In the genomic region with DNA sequence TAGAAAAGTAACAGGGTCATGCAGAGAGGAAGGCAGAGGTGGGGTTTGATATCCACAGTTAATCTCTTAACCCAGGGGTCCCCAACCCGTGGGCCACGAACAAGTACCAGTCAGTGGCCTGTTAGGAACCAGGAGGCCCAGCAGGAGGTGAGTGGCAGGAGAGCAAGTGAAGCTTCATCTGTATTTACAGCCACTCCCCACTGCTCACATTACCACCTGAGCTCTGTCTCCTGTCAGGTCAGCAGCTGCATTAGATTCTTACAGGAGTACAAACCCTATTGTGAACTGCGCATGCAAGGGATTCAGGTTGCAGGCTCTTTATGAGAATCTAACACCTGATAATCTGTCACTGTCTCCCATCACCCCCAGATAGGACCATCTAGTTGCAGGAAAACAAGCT, we compare ENCODE assay signal across 1 cellular context.
TF ChIP-seq lines count a peak whose summit lies in the region.

No MANE protein-coding gene starts in this region.

TF ChIP-seq in WTC11, 78 proteins besides CTCF, POLR2A, EP300 and RAD21 (continued from another document):
- TF ChIP-seq, protein P1, sequence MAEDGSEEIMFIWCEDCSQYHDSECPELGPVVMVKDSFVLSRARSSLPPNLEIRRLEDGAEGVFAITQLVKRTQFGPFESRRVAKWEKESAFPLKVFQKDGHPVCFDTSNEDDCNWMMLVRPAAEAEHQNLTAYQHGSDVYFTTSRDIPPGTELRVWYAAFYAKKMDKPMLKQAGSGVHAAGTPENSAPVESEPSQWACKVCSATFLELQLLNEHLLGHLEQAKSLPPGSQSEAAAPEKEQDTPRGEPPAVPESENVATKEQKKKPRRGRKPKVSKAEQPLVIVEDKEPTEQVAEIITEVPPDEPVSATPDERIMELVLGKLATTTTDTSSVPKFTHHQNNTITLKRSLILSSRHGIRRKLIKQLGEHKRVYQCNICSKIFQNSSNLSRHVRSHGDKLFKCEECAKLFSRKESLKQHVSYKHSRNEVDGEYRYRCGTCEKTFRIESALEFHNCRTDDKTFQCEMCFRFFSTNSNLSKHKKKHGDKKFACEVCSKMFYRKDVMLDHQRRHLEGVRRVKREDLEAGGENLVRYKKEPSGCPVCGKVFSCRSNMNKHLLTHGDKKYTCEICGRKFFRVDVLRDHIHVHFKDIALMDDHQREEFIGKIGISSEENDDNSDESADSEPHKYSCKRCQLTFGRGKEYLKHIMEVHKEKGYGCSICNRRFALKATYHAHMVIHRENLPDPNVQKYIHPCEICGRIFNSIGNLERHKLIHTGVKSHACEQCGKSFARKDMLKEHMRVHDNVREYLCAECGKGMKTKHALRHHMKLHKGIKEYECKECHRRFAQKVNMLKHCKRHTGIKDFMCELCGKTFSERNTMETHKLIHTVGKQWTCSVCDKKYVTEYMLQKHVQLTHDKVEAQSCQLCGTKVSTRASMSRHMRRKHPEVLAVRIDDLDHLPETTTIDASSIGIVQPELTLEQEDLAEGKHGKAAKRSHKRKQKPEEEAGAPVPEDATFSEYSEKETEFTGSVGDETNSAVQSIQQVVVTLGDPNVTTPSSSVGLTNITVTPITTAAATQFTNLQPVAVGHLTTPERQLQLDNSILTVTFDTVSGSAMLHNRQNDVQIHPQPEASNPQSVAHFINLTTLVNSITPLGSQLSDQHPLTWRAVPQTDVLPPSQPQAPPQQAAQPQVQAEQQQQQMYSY (CRISPR knock-in tag; IDR thresholded peaks at IDR 0.05): no peak
- TF ChIP-seq FOXJ3 (CRISPR knock-in tag; IDR thresholded peaks at IDR 0.05; ENCODE audit: borderline replicate concordance) (no peak), CREM (CRISPR knock-in tag; IDR thresholded peaks at IDR 0.05) (no peak), TEAD1 (CRISPR knock-in tag; IDR thresholded peaks at IDR 0.05) (no peak), ZNF121 (CRISPR knock-in tag; IDR thresholded peaks at IDR 0.05) (no peak), TCF7 (CRISPR knock-in tag; IDR thresholded peaks at IDR 0.05; ENCODE audit: low read depth) (no peak), GTF2I (CRISPR knock-in tag; conservative IDR thresholded peaks at IDR 0.05) (no peak), ZNF263 (CRISPR knock-in tag; IDR thresholded peaks at IDR 0.05; ENCODE audit: low read depth) (no peak), TP53 (CRISPR knock-in tag; IDR thresholded peaks at IDR 0.05) (no peak), ZNF138 (CRISPR knock-in tag; conservative IDR thresholded peaks at IDR 0.05) (no peak), ZNF416 (CRISPR knock-in tag; IDR thresholded peaks at IDR 0.05) (no peak)
- TF ChIP-seq, protein P2, sequence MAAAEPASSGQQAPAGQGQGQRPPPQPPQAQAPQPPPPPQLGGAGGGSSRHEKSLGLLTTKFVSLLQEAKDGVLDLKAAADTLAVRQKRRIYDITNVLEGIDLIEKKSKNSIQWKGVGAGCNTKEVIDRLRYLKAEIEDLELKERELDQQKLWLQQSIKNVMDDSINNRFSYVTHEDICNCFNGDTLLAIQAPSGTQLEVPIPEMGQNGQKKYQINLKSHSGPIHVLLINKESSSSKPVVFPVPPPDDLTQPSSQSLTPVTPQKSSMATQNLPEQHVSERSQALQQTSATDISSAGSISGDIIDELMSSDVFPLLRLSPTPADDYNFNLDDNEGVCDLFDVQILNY (CRISPR knock-in tag; IDR thresholded peaks at IDR 0.05): no peak
- TF ChIP-seq, protein P3, sequence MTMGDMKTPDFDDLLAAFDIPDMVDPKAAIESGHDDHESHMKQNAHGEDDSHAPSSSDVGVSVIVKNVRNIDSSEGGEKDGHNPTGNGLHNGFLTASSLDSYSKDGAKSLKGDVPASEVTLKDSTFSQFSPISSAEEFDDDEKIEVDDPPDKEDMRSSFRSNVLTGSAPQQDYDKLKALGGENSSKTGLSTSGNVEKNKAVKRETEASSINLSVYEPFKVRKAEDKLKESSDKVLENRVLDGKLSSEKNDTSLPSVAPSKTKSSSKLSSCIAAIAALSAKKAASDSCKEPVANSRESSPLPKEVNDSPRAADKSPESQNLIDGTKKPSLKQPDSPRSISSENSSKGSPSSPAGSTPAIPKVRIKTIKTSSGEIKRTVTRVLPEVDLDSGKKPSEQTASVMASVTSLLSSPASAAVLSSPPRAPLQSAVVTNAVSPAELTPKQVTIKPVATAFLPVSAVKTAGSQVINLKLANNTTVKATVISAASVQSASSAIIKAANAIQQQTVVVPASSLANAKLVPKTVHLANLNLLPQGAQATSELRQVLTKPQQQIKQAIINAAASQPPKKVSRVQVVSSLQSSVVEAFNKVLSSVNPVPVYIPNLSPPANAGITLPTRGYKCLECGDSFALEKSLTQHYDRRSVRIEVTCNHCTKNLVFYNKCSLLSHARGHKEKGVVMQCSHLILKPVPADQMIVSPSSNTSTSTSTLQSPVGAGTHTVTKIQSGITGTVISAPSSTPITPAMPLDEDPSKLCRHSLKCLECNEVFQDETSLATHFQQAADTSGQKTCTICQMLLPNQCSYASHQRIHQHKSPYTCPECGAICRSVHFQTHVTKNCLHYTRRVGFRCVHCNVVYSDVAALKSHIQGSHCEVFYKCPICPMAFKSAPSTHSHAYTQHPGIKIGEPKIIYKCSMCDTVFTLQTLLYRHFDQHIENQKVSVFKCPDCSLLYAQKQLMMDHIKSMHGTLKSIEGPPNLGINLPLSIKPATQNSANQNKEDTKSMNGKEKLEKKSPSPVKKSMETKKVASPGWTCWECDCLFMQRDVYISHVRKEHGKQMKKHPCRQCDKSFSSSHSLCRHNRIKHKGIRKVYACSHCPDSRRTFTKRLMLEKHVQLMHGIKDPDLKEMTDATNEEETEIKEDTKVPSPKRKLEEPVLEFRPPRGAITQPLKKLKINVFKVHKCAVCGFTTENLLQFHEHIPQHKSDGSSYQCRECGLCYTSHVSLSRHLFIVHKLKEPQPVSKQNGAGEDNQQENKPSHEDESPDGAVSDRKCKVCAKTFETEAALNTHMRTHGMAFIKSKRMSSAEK (CRISPR knock-in tag; IDR thresholded peaks at IDR 0.05; ENCODE audit: borderline replicate concordance): no peak
- TF ChIP-seq, protein P4, sequence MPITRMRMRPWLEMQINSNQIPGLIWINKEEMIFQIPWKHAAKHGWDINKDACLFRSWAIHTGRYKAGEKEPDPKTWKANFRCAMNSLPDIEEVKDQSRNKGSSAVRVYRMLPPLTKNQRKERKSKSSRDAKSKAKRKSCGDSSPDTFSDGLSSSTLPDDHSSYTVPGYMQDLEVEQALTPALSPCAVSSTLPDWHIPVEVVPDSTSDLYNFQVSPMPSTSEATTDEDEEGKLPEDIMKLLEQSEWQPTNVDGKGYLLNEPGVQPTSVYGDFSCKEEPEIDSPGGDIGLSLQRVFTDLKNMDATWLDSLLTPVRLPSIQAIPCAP (CRISPR knock-in tag; IDR thresholded peaks at IDR 0.05): no peak
- TF ChIP-seq, protein P5, sequence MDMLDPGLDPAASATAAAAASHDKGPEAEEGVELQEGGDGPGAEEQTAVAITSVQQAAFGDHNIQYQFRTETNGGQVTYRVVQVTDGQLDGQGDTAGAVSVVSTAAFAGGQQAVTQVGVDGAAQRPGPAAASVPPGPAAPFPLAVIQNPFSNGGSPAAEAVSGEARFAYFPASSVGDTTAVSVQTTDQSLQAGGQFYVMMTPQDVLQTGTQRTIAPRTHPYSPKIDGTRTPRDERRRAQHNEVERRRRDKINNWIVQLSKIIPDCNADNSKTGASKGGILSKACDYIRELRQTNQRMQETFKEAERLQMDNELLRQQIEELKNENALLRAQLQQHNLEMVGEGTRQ (CRISPR knock-in tag; IDR thresholded peaks at IDR 0.05): no peak
- TF ChIP-seq, protein P6, sequence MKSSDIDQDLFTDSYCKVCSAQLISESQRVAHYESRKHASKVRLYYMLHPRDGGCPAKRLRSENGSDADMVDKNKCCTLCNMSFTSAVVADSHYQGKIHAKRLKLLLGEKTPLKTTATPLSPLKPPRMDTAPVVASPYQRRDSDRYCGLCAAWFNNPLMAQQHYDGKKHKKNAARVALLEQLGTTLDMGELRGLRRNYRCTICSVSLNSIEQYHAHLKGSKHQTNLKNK (CRISPR knock-in tag; IDR thresholded peaks at IDR 0.05): no peak
- TF ChIP-seq, protein P7, sequence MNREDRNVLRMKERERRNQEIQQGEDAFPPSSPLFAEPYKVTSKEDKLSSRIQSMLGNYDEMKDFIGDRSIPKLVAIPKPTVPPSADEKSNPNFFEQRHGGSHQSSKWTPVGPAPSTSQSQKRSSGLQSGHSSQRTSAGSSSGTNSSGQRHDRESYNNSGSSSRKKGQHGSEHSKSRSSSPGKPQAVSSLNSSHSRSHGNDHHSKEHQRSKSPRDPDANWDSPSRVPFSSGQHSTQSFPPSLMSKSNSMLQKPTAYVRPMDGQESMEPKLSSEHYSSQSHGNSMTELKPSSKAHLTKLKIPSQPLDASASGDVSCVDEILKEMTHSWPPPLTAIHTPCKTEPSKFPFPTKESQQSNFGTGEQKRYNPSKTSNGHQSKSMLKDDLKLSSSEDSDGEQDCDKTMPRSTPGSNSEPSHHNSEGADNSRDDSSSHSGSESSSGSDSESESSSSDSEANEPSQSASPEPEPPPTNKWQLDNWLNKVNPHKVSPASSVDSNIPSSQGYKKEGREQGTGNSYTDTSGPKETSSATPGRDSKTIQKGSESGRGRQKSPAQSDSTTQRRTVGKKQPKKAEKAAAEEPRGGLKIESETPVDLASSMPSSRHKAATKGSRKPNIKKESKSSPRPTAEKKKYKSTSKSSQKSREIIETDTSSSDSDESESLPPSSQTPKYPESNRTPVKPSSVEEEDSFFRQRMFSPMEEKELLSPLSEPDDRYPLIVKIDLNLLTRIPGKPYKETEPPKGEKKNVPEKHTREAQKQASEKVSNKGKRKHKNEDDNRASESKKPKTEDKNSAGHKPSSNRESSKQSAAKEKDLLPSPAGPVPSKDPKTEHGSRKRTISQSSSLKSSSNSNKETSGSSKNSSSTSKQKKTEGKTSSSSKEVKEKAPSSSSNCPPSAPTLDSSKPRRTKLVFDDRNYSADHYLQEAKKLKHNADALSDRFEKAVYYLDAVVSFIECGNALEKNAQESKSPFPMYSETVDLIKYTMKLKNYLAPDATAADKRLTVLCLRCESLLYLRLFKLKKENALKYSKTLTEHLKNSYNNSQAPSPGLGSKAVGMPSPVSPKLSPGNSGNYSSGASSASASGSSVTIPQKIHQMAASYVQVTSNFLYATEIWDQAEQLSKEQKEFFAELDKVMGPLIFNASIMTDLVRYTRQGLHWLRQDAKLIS (CRISPR knock-in tag; IDR thresholded peaks at IDR 0.05; ENCODE audit: borderline replicate concordance): no peak
- TF ChIP-seq, protein P8, sequence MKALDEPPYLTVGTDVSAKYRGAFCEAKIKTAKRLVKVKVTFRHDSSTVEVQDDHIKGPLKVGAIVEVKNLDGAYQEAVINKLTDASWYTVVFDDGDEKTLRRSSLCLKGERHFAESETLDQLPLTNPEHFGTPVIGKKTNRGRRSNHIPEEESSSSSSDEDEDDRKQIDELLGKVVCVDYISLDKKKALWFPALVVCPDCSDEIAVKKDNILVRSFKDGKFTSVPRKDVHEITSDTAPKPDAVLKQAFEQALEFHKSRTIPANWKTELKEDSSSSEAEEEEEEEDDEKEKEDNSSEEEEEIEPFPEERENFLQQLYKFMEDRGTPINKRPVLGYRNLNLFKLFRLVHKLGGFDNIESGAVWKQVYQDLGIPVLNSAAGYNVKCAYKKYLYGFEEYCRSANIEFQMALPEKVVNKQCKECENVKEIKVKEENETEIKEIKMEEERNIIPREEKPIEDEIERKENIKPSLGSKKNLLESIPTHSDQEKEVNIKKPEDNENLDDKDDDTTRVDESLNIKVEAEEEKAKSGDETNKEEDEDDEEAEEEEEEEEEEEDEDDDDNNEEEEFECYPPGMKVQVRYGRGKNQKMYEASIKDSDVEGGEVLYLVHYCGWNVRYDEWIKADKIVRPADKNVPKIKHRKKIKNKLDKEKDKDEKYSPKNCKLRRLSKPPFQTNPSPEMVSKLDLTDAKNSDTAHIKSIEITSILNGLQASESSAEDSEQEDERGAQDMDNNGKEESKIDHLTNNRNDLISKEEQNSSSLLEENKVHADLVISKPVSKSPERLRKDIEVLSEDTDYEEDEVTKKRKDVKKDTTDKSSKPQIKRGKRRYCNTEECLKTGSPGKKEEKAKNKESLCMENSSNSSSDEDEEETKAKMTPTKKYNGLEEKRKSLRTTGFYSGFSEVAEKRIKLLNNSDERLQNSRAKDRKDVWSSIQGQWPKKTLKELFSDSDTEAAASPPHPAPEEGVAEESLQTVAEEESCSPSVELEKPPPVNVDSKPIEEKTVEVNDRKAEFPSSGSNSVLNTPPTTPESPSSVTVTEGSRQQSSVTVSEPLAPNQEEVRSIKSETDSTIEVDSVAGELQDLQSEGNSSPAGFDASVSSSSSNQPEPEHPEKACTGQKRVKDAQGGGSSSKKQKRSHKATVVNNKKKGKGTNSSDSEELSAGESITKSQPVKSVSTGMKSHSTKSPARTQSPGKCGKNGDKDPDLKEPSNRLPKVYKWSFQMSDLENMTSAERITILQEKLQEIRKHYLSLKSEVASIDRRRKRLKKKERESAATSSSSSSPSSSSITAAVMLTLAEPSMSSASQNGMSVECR (CRISPR knock-in tag; IDR thresholded peaks at IDR 0.05; ENCODE audit: borderline replicate concordance): no peak
